In the genomic region with DNA sequence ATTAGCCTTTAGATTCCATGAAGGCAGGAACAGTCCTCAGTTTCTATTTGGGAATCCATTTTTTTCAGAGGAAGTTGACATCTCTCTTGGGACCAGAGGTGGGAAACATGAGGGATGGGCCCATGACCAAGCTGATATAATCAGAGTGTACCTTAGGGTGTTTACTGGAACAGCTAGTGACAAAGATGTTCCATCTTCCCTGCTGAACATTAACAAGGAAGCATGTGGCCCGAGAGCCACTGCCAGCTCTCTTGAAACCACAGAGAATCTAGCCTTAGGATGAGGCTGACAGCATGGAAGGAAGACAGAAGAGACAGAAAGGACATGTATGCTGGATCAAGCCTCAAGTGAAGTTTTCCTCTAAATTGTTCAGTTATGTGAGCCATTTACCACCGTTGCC, we compare ENCODE assay signal across 16 cellular contexts. TPM values are rescaled to one million over a fixed set of nuclear protein-coding genes. Genes with fewer than 3 reads are reported as not detected.
DNase-seq lines count a peak whose midpoint lies in the region; ATAC-seq, FAIRE-seq and TF ChIP-seq lines count a peak whose summit lies in the region.
"Had no signal": no experiment of that assay in that cellular context is flagged by ENCODE, and none has a peak within 500 bp of the region (broad histone marks: within the 10 kb centered on the region; RNA-seq: fewer than 3 reads in every experiment).

No MANE protein-coding gene starts in this region.

- in situ Hi-C loops in K562 (cut with MboI), result no loop called here

- ATAC-seq in A549 (no peak), K562 (no peak), GM21390 (IDR thresholded peaks at IDR 0.05; ENCODE audit: unreplicated experiment) (no peak), GM21529 (IDR thresholded peaks at IDR 0.05; ENCODE audit: unreplicated experiment) (no peak)
- ATAC-seq: PC-3 had no signal

- H3K27ac ChIP-seq in 22Rv1, result peak overlapping the region; percentile 22
- peak overlapping the region; percentile 52 to 73 for H3K27ac ChIP-seq in A549
- 0 out of 3 replicates have a peak overlapping the region, but pooled peaks have one; percentile 24 for H3K27ac ChIP-seq in K562 (ENCODE audit: extremely low read depth, low read depth, low read length)
- H3K27ac ChIP-seq in prostate gland, result peak overlapping the region; percentile 60 to 79

- no peaks in the 10 kb centered on the region for H3K36me3 ChIP-seq in K562 (ENCODE audit: control insufficient read depth, insufficient read depth, low read length)
- H3K36me3 ChIP-seq in prostate gland, result no peaks in the 10 kb centered on the region

- TF ChIP-seq POLR2A in A549 (IDR thresholded peaks at IDR 0.05; ENCODE audit: low read length) (no peak), K562 (conservative IDR thresholded peaks at IDR 0.05) (no peak), prostate gland (IDR thresholded peaks at IDR 0.05) (no peak)

- H3K27me3 ChIP-seq in K562 (ENCODE audit: control insufficient read depth in 2 of 2, insufficient read depth in 2 of 2, low read length in 2 of 2) (no peaks in the 10 kb centered on the region), prostate gland (replicated peaks; ENCODE audit: insufficient read depth) (no peaks in the 10 kb centered on the region)

- H3K4me3 ChIP-seq in A549 (no peak overlapping the region), K562 (no peak overlapping the region), prostate gland (no peak overlapping the region)

- BruUV-seq in K562 (replicated peaks; lab: Mats Ljungman, UMichigan), result no TSS peak

- peak overlapping the region; percentile 68; the same call in 1 of the 2 replicates for H2AFZ ChIP-seq in K562 (ENCODE audit: low read depth, low read length)

- no peak for DNase-seq in A549 (ENCODE audit: low read depth in 1 of 2, low spot score in 1 of 2)
- no peak for DNase-seq in K562 (ENCODE audit: extremely low read depth in 1 of 4, low spot score in 3 of 4)
- peak; percentile 80 for DNase-seq in prostate gland (ENCODE audit: low spot score)
- DNase-seq in NAMALWA (ENCODE audit: low spot score), result no peak
- DNase-seq: CD8-positive, alpha-beta memory T cell; DMS79; H7; NCI-H1417 treated with DMSO at 0.1 percent for 48 hours; NCI-H2029; NCI-H510A; PC-3 had no signal

- FAIRE-seq in A549 (lab: Jason Lieb, UNC), result no peak
- no peak for FAIRE-seq in K562 (lab: Jason Lieb, UNC)
- FAIRE-seq: D721Med had no signal

- intact Hi-C loops in K562 (cut with micrococcal nuclease) (no loop called here), prostate gland (cut with DNase I) (no loop called here)

- TF ChIP-seq RAD21 in A549 (conservative IDR thresholded peaks at IDR 0.05 in 1 of 2, IDR thresholded peaks at IDR 0.05 in 1 of 2) (no peak), K562 (CRISPR knock-in tag; conservative IDR thresholded peaks at IDR 0.05 in 1 of 2, IDR thresholded peaks at IDR 0.05 in 1 of 2) (no peak)

- no peaks in the 10 kb centered on the region for H3K79me2 ChIP-seq in K562 (ENCODE audit: control insufficient read depth, insufficient read depth, low read length)

- 82% methylated on average over 2 of the region's 2 CpGs for WGBS in A549 (ENCODE audit: missing lambda C conversion rate)
- 56% methylated on average over 2 of the region's 2 CpGs for WGBS in K562 (ENCODE audit: insufficient coverage, low coverage, missing lambda C conversion rate)
- WGBS in prostate gland, result 55% methylated on average over 2 of the region's 2 CpGs

- no peak for TF ChIP-seq EP300 in A549 (IDR thresholded peaks at IDR 0.05)
- TF ChIP-seq EP300 in K562 (IDR thresholded peaks at IDR 0.05; ENCODE audit: low read length), result no peak

- TF ChIP-seq CTCF in 22Rv1 (IDR thresholded peaks at IDR 0.05) (no peak), A549 (IDR thresholded peaks at IDR 0.05) (no peak), K562 (IDR thresholded peaks at IDR 0.05 in 2 of 3, conservative IDR thresholded peaks at IDR 0.05 in 1 of 3; ENCODE audit: insufficient read depth in 2 of 3, low read depth in 1 of 3, low read length in 3 of 3) (no peak), prostate gland (IDR thresholded peaks at IDR 0.05) (no peak)

- no peaks in the 10 kb centered on the region for H3K9me3 ChIP-seq in A549
- H3K9me3 ChIP-seq in K562 (replicated peaks; ENCODE audit: control insufficient read depth, insufficient read depth, low read depth, low read length), result no peaks in the 10 kb centered on the region
- H3K9me3 ChIP-seq in prostate gland, result no peaks in the 10 kb centered on the region

- H3K4me2 ChIP-seq in A549 (peak overlapping the region; percentile 50; the same call in 2 of the 3 replicates), K562 (ENCODE audit: insufficient read depth, low read length) (no peak overlapping the region)

- peaks cover 33% of the 10 kb centered on the region for H3K4me1 ChIP-seq in A549
- H3K4me1 ChIP-seq in K562 (replicated peaks in 1 of 2; ENCODE audit: control insufficient read depth in 2 of 2, insufficient read depth in 2 of 2, low read length in 2 of 2), result peaks cover 36 to 37% of the 10 kb centered on the region in 2 experiments
- peaks cover 2% of the 10 kb centered on the region for H3K4me1 ChIP-seq in prostate gland (replicated peaks)

- POLR2A ChIA-PET in A549 (lab: Yijun Ruan, JAX) (interaction anchor here (0.5 kb wide), 1 partner anchor 368 kb away, joined by 3 read pairs; no protein-coding TSS in a partner anchor), K562 (lab: Yijun Ruan, JAX) (interaction anchor here (0.7 kb wide), 1 partner anchor 168 kb away, joined by 3 read pairs; no protein-coding TSS in a partner anchor)

- no peaks in the 10 kb centered on the region for H4K20me1 ChIP-seq in K562 (replicated peaks; ENCODE audit: control insufficient read depth, insufficient read depth, low read length)

- no peaks in the 10 kb centered on the region for H3K9me1 ChIP-seq in K562 (ENCODE audit: control insufficient read depth, insufficient read depth, low read length)

- CTCF ChIA-PET in A549 (lab: Yijun Ruan, JAX), result interaction anchor here (0.7 to 41.9 kb wide), 5 partner anchors 11 to 144 kb away, joined by 3 to 834 read pairs (median 11); a partner anchor contains a TSS
- CTCF ChIA-PET in K562 (lab: Yijun Ruan, JAX; ENCODE audit: low intra/inter-chr PET ratio), result no interaction called here

- H3K9ac ChIP-seq in K562 (ENCODE audit: insufficient read depth in 1 of 2, low read depth in 2 of 2, low read length in 2 of 2), result no peak overlapping the region

RNA-seq across cellular contexts. Expression of a gene that starts 16.0 kb away (rescaled TPM):
- 18.8 and 21.7 TPM in 2 replicates for polyA plus RNA-seq in A549 (2011; rRNA removed)
- 5.7 and 8.1 TPM in 2 replicates for polyA plus RNA-seq in A549 (2012; cell fraction: cytosol; rRNA removed)
- 7.2 and 8.9 TPM in 2 replicates for polyA plus RNA-seq in A549 (2012; cell fraction: nucleus; rRNA removed)
- polyA plus RNA-seq in A549 (2017; fragmentation: RNase III; extraction: RNeasy Plus Mini Kit Qiagen cat#74134 plus additional on column Dnase treatment), result 5.4 to 7.2 TPM (median 6.2 TPM) in 3 replicates
- polyA minus RNA-seq in A549 (2011; rRNA and poly(A)+ RNA removed), result 18.5 and 20.7 TPM in 2 replicates
- 13.3 and 46.7 TPM in 2 replicates for total RNA-seq in K562 (2011; cell fraction: chromatin; rRNA removed; ENCODE audit: low replicate concordance)
- total RNA-seq in K562 (2011; cell fraction: nucleolus; rRNA removed), result 57.8 and 76.0 TPM in 2 replicates
- 30.8 and 35.2 TPM in 2 replicates for total RNA-seq in K562 (2011; cell fraction: nucleoplasm; rRNA removed)
- 17.6 and 26.9 TPM in 2 replicates for total RNA-seq in K562 (2014; rRNA removed)
- 11.1 and 12.8 TPM in 2 replicates for total RNA-seq in K562 (2014; rRNA removed; fragmentation: Illumina TruSeq; extraction: Trizol)
- total RNA-seq in K562 (2015; rRNA removed; fragmentation: Illumina TruSeq; extraction: Trizol), result 13.3 and 15.1 TPM in 2 replicates
- 25.5 and 27.1 TPM in 2 replicates for total RNA-seq in K562 (2021)
- polyA plus RNA-seq in K562 (2011; rRNA removed), result 25.8 and 31.5 TPM in 2 replicates
- 51.7 and 150 TPM in 2 replicates for polyA plus RNA-seq in K562 (2011; cell fraction: cytosol; rRNA removed)
- polyA plus RNA-seq in K562 (2011; cell fraction: nucleus; rRNA removed), result 29.5 and 64.4 TPM in 2 replicates
- 11.3 and 35.0 TPM in 2 replicates for polyA plus RNA-seq in K562 (2012)
- polyA plus RNA-seq in K562 (2014; fragmentation: Illumina TruSeq; extraction: Trizol), result 25.0 and 30.0 TPM in 2 replicates
- 1 to 10 TPM; 4.2 to 6.0 TPM for polyA plus RNA-seq in K562 (2014; fragmentation: Nextera tagmentation; extraction: Ambion mirVana)
- 25.3 and 29.9 TPM in 2 replicates for polyA plus RNA-seq in K562 (2014; rRNA removed)
- 12.9 and 30.5 TPM in 2 replicates for polyA minus RNA-seq in K562 (2011; rRNA and poly(A)+ RNA removed)
- polyA minus RNA-seq in K562 (2011; cell fraction: cytosol; rRNA and poly(A)+ RNA removed), result 34.6 and 39.6 TPM in 2 replicates
- 6.3 and 7.5 TPM in 2 replicates for polyA minus RNA-seq in K562 (2011; cell fraction: nucleus; rRNA and poly(A)+ RNA removed)
- total RNA-seq in prostate gland, result 100 to 1,000 TPM; 200 to 327 TPM

RNA-seq across cellular contexts. Expression of a gene that starts 29.1 kb away (rescaled TPM):
- 1.1 and 1.2 TPM in 2 replicates for polyA plus RNA-seq in A549 (2011; rRNA removed)
- 0.32 and 0.39 TPM in 2 replicates for polyA plus RNA-seq in A549 (2012; cell fraction: cytosol; rRNA removed)
- polyA plus RNA-seq in A549 (2012; cell fraction: nucleus; rRNA removed), result 1.4 and 1.6 TPM in 2 replicates
- 0.39 to 0.69 TPM (median 0.61 TPM) in 3 replicates for polyA plus RNA-seq in A549 (2017; fragmentation: RNase III; extraction: RNeasy Plus Mini Kit Qiagen cat#74134 plus additional on column Dnase treatment)
- polyA minus RNA-seq in A549 (2011; rRNA and poly(A)+ RNA removed), result 2.4 and 4.0 TPM in 2 replicates
- total RNA-seq in K562 (2011; cell fraction: chromatin; rRNA removed; ENCODE audit: low replicate concordance), result 0.70 and 1.6 TPM in 2 replicates
- total RNA-seq in K562 (2011; cell fraction: nucleolus; rRNA removed), result 0.50 and 1.3 TPM in 2 replicates
- total RNA-seq in K562 (2011; cell fraction: nucleoplasm; rRNA removed), result 1.3 and 2.0 TPM in 2 replicates
- not detected in 2 replicates for total RNA-seq in K562 (2014; rRNA removed)
- 0.06 TPM in 1 of 2 replicates, not detected in the other for total RNA-seq in K562 (2014; rRNA removed; fragmentation: Illumina TruSeq; extraction: Trizol)
- not detected in 2 replicates for total RNA-seq in K562 (2015; rRNA removed; fragmentation: Illumina TruSeq; extraction: Trizol)
- total RNA-seq in K562 (2021), result 0.04 and 0.13 TPM in 2 replicates
- 0.50 and 0.53 TPM in 2 replicates for polyA plus RNA-seq in K562 (2011; rRNA removed)
- polyA plus RNA-seq in K562 (2011; cell fraction: cytosol; rRNA removed), result 0.25 and 1.5 TPM in 2 replicates
- 1.5 and 1.9 TPM in 2 replicates for polyA plus RNA-seq in K562 (2011; cell fraction: nucleus; rRNA removed)
- polyA plus RNA-seq in K562 (2012), result 0.17 and 0.66 TPM in 2 replicates
- 0.07 and 0.15 TPM in 2 replicates for polyA plus RNA-seq in K562 (2014; fragmentation: Illumina TruSeq; extraction: Trizol)
- polyA plus RNA-seq in K562 (2014; fragmentation: Nextera tagmentation; extraction: Ambion mirVana), result under 1 TPM in 1 of 2 experiments, not detected in 1; 0.11 TPM
- 0.04 and 0.46 TPM in 2 replicates for polyA plus RNA-seq in K562 (2014; rRNA removed)
- 0.18 and 0.81 TPM in 2 replicates for polyA minus RNA-seq in K562 (2011; rRNA and poly(A)+ RNA removed)
- not detected in 2 replicates for polyA minus RNA-seq in K562 (2011; cell fraction: cytosol; rRNA and poly(A)+ RNA removed)
- 0.22 TPM in 1 of 2 replicates, not detected in the other for polyA minus RNA-seq in K562 (2011; cell fraction: nucleus; rRNA and poly(A)+ RNA removed)
- 1 to 10 TPM in 1 of 2 donors, not detected in 1; 6.4 TPM for total RNA-seq in prostate gland
- total RNA-seq: CD8-positive, alpha-beta memory T cell; H7; PC-3 had no signal
- polyA plus RNA-seq: BJ; CD8-positive, alpha-beta memory T cell had no signal

RNA-seq across cellular contexts. Expression of a gene that starts 42.3 kb away (rescaled TPM):
- polyA plus RNA-seq in A549 (2011; rRNA removed) (49.5 and 56.6 TPM in 2 replicates), A549 (2017; fragmentation: RNase III; extraction: RNeasy Plus Mini Kit Qiagen cat#74134 plus additional on column Dnase treatment) (52.0 to 56.2 TPM (median 52.8 TPM) in 3 replicates), K562 (2011; rRNA removed) (23.5 and 42.1 TPM in 2 replicates), K562 (2014; fragmentation: Illumina TruSeq; extraction: Trizol) (49.9 and 51.2 TPM in 2 replicates), K562 (2014; fragmentation: Nextera tagmentation; extraction: Ambion mirVana) (1 to 10 TPM; 7.7 to 9.4 TPM), K562 (2014; rRNA removed) (33.5 and 35.0 TPM in 2 replicates)
- polyA plus RNA-seq in A549 (2012; cell fraction: cytosol; rRNA removed), result 61.8 and 73.6 TPM in 2 replicates
- polyA plus RNA-seq in A549 (2012; cell fraction: nucleus; rRNA removed), result 106 and 132 TPM in 2 replicates
- polyA minus RNA-seq in A549 (2011; rRNA and poly(A)+ RNA removed), result 74.8 and 80.7 TPM in 2 replicates
- 80.3 and 225 TPM in 2 replicates for total RNA-seq in K562 (2011; cell fraction: chromatin; rRNA removed; ENCODE audit: low replicate concordance)
- total RNA-seq in K562 (2011; cell fraction: nucleolus; rRNA removed), result 122 and 123 TPM in 2 replicates
- total RNA-seq in K562 (2011; cell fraction: nucleoplasm; rRNA removed), result 77.3 and 80.3 TPM in 2 replicates
- total RNA-seq in K562 (2014; rRNA removed) (23.0 and 37.0 TPM in 2 replicates), K562 (2014; rRNA removed; fragmentation: Illumina TruSeq; extraction: Trizol) (23.0 and 27.0 TPM in 2 replicates), K562 (2015; rRNA removed; fragmentation: Illumina TruSeq; extraction: Trizol) (29.8 and 31.0 TPM in 2 replicates), K562 (2021) (58.9 and 61.1 TPM in 2 replicates), prostate gland (10 to 100 TPM; 28.6 to 30.9 TPM)
- 21.5 and 30.8 TPM in 2 replicates for polyA plus RNA-seq in K562 (2011; cell fraction: cytosol; rRNA removed)
- 106 and 124 TPM in 2 replicates for polyA plus RNA-seq in K562 (2011; cell fraction: nucleus; rRNA removed)
- 25.7 and 37.3 TPM in 2 replicates for polyA plus RNA-seq in K562 (2012)
- polyA minus RNA-seq in K562 (2011; rRNA and poly(A)+ RNA removed), result 24.9 and 28.2 TPM in 2 replicates
- 21.5 and 28.5 TPM in 2 replicates for polyA minus RNA-seq in K562 (2011; cell fraction: cytosol; rRNA and poly(A)+ RNA removed)
- polyA minus RNA-seq in K562 (2011; cell fraction: nucleus; rRNA and poly(A)+ RNA removed), result 39.3 and 50.3 TPM in 2 replicates
